24 cellular contexts compared by ENCODE assay signal in the genomic region with DNA sequence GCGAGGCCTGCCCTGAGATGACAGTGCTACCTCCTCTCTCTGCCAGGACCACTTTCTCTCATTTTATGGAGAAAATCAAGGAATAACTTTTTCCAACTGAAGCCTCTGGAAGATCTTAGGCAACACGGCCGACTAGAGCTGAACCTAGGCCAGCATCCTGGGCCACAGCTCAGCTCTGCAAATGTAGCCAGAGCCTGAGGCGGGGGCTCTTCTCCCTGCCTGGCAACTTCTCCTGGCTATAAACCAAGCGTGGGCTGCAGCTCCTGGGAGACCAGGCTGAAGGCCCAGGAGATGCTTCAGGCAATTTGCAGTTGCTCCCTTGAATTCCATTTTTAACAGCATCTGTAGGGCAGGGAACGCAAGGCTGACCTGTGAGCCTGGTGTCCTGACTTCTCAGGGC.
A peak's percentile ranks its signal among the peaks of the same experiment; 100 is the strongest.
DNase-seq lines count a peak whose midpoint lies in the region; TF ChIP-seq lines count a peak whose summit lies in the region.
"Had no signal": no experiment of that assay in that cellular context is flagged by ENCODE, and none has a peak within 500 bp of the region (broad histone marks: within the 10 kb centered on the region; RNA-seq: fewer than 3 reads in every experiment).

No MANE protein-coding gene starts in this region.

- peaks cover 6% of the 10 kb centered on the region for H3K4me1 ChIP-seq in prostate gland (replicated peaks)
- H3K4me1 ChIP-seq in CD8-positive, alpha-beta memory T cell (ENCODE audit: insufficient read depth, low read length) = peaks cover 12% of the 10 kb centered on the region
- H3K4me1 ChIP-seq: HAP-1 had no signal

- peak; percentile 59 for DNase-seq in ELF-1 (ENCODE audit: low read depth, low spot score)
- DNase-seq in astrocyte of the hippocampus (ENCODE audit: low read depth, low spot score) = peak; percentile 67
- DNase-seq in inferior parietal cortex (ENCODE audit: extremely low spot score) = peak; percentile 63
- peak; percentile 44 for DNase-seq in prostate gland (ENCODE audit: low spot score)
- no peak for DNase-seq in DMS79 (lab: John Stamatoyannopoulos, UW)
- DNase-seq in mucosa of gallbladder (ENCODE audit: low spot score) = no peak
- DNase-seq in CD8-positive, alpha-beta memory T cell = no peak
- DNase-seq in NCI-H2196 treated with DMSO at 0.1 percent for 48 hours (lab: John Stamatoyannopoulos, UW; ENCODE audit: unreplicated experiment) = no peak
- DNase-seq: activated CD4-positive, CD25-positive, alpha-beta regulatory T cell treated with anti-CD3 and anti-CD28 coated beads, Interleukin-2, amount 50 U/mL, for 72 hours; activated CD8-positive, alpha-beta T cell treated with anti-CD3 and anti-CD28 coated beads for 36 hours; activated effector memory CD4-positive, alpha-beta T cell treated with Interleukin-2 at 50 U/mL for 16 hours; activated naive CD8-positive, alpha-beta T cell treated with anti-CD3 and anti-CD28 coated beads, Interleukin-2, amount 10 ng/mL, durations not matched to agents 7 days and 5 days; activated T-cell treated with anti-CD3 and anti-CD28 coated beads for 4 hours; effector CD4-positive, alpha-beta T cell; mucosa of descending colon; NCI-H2171 treated with DMSO at 0.1 percent for 48 hours; NCI-H526 treated with DMSO at 0.1 percent for 48 hours; nephron progenitor cell; psoas muscle; stimulated activated CD8-positive, alpha-beta memory T cell treated with anti-CD3 and anti-CD28 coated beads, Interleukin-4, amount 100 ng/mL, for 48 hours; stomach; upper lobe of left lung had no signal

- no peaks in the 10 kb centered on the region for H3K36me3 ChIP-seq in prostate gland
- no peaks in the 10 kb centered on the region for H3K36me3 ChIP-seq in CD8-positive, alpha-beta memory T cell (ENCODE audit: insufficient read depth, low read length)
- H3K36me3 ChIP-seq: HAP-1, stomach, upper lobe of left lung had no signal

- H3K27me3 ChIP-seq in prostate gland (replicated peaks; ENCODE audit: insufficient read depth) = no peaks in the 10 kb centered on the region
- H3K27me3 ChIP-seq in CD8-positive, alpha-beta memory T cell (ENCODE audit: insufficient read depth, low read length, poor library complexity, severe bottlenecking) = peaks cover 4% of the 10 kb centered on the region
- H3K27me3 ChIP-seq: body of pancreas, upper lobe of left lung had no signal

- no peaks in the 10 kb centered on the region for H3K36me3 Mint-ChIP-seq in CD8-positive, alpha-beta memory T cell

- 33% methylated on average over 6 of the region's 6 CpGs for WGBS in prostate gland

- H3K4me3 ChIP-seq in prostate gland = no peak overlapping the region
- no peak overlapping the region for H3K4me3 ChIP-seq in CD8-positive, alpha-beta memory T cell (ENCODE audit: low read length)
- H3K4me3 ChIP-seq: body of pancreas, HAP-1, mucosa of descending colon, psoas muscle, stomach, upper lobe of left lung had no signal

- H3K27ac Mint-ChIP-seq in CD8-positive, alpha-beta memory T cell = no peak overlapping the region
- H3K27ac Mint-ChIP-seq: activated CD8-positive, alpha-beta T cell treated with anti-CD3 and anti-CD28 coated beads for 36 hours; activated naive CD8-positive, alpha-beta T cell treated with anti-CD3 and anti-CD28 coated beads, Interleukin-2, amount 10 ng/mL, durations not matched to agents 7 days and 5 days; nephron progenitor cell had no signal

- no peak overlapping the region for H3K4me3 Mint-ChIP-seq in CD8-positive, alpha-beta memory T cell
- H3K4me3 Mint-ChIP-seq: activated CD8-positive, alpha-beta T cell treated with anti-CD3 and anti-CD28 coated beads for 36 hours; activated naive CD8-positive, alpha-beta T cell treated with anti-CD3 and anti-CD28 coated beads, Interleukin-2, amount 10 ng/mL, durations not matched to agents 7 days and 5 days; nephron progenitor cell had no signal

- no peak for TF ChIP-seq CTCF in prostate gland (IDR thresholded peaks at IDR 0.05)

- H3K4me1 Mint-ChIP-seq in CD8-positive, alpha-beta memory T cell = peaks cover 4 to 20% (median 15%) of the 10 kb centered on the region in 3 donors
- H3K4me1 Mint-ChIP-seq: nephron progenitor cell had no signal

- H3K9me3 Mint-ChIP-seq in CD8-positive, alpha-beta memory T cell = peaks cover 0 to 4% (median 0%) of the 10 kb centered on the region in 5 donors
- H3K9me3 Mint-ChIP-seq: activated CD8-positive, alpha-beta T cell treated with anti-CD3 and anti-CD28 coated beads for 36 hours; activated naive CD8-positive, alpha-beta T cell treated with anti-CD3 and anti-CD28 coated beads, Interleukin-2, amount 10 ng/mL, durations not matched to agents 7 days and 5 days; nephron progenitor cell had no signal

- POLR2A ChIA-PET in CD8-positive, alpha-beta memory T cell (lab: Charles Lee) = no interaction called here

- no peak for TF ChIP-seq POLR2A in prostate gland (IDR thresholded peaks at IDR 0.05)

- CTCF ChIA-PET in CD8-positive, alpha-beta memory T cell (lab: Charles Lee) = no interaction called here

- intact Hi-C loops in prostate gland (cut with DNase I) = no loop called here

- H3K27ac ChIP-seq in prostate gland = no peak overlapping the region
- H3K27ac ChIP-seq in CD8-positive, alpha-beta memory T cell (ENCODE audit: low read depth, low read length) = no peak overlapping the region
- H3K27ac ChIP-seq: body of pancreas, psoas muscle, stomach, upper lobe of left lung had no signal

- H3K27me3 Mint-ChIP-seq in CD8-positive, alpha-beta memory T cell = peaks cover 15 to 37% of the 10 kb centered on the region in 2 donors

- no peaks in the 10 kb centered on the region for H3K9me3 ChIP-seq in prostate gland
- no peaks in the 10 kb centered on the region for H3K9me3 ChIP-seq in CD8-positive, alpha-beta memory T cell (ENCODE audit: low read length)
- H3K9me3 ChIP-seq: body of pancreas, HAP-1, mucosa of descending colon, psoas muscle, stomach, upper lobe of left lung had no signal

Comparison
In these comparisons a context has a peak if more than half of its experiments do, and no peak if none do; other contexts are left out.
1. DNase-seq: peak in ELF-1 (single experiment), astrocyte of the hippocampus (single experiment), inferior parietal cortex (single experiment) and prostate gland (single experiment); none in DMS79 (single experiment), mucosa of gallbladder (single experiment), CD8-positive, alpha-beta memory T cell (0 of 5) and NCI-H2196 treated with DMSO at 0.1 percent for 48 hours (single experiment).